10 cellular contexts compared by ENCODE assay signal in genomic region chr7:105932835-105933477, GRCh38. TPM values are rescaled to one million over a fixed set of nuclear protein-coding genes. Genes with fewer than 3 reads are reported as not detected.
A peak's percentile ranks its signal among the peaks of the same experiment; 100 is the strongest.
DNase-seq lines count a peak whose midpoint lies in the region; ATAC-seq and TF ChIP-seq lines count a peak whose summit lies in the region.
"Had no signal": no experiment of that assay in that cellular context is flagged by ENCODE, and none has a peak within 500 bp of the region (broad histone marks: within the 10 kb centered on the region; RNA-seq: fewer than 3 reads in every experiment).

No MANE protein-coding gene starts in this region.

- H3K9me3 Mint-ChIP-seq in CD4-positive, alpha-beta T cell = no peaks in the 10 kb centered on the region
- H3K9me3 Mint-ChIP-seq in activated naive CD4-positive, alpha-beta T cell treated with anti-CD3 and anti-CD28 coated beads, Interleukin-2, amount 10 ng/mL, durations not matched to agents 7 days and 5 days = no peaks in the 10 kb centered on the region

- no peak for TF ChIP-seq POLR2A in esophagus muscularis mucosa (IDR thresholded peaks at IDR 0.05; ENCODE audit: low read depth)

- H3K4me1 ChIP-seq in esophagus muscularis mucosa = peaks cover 14 to 37% (median 32%) of the 10 kb centered on the region in 4 donors

- CTCF ChIA-PET in CD4-positive, alpha-beta T cell (lab: Charles Lee) = no interaction called here
- CTCF ChIA-PET in activated naive CD4-positive, alpha-beta T cell treated with anti-CD3 and anti-CD28 coated beads, Interleukin-2, amount 10 ng/mL, durations not matched to agents 7 days and 5 days (lab: Charles Lee) = no interaction called here

- POLR2A ChIA-PET in CD4-positive, alpha-beta T cell (lab: Charles Lee) = no interaction called here

- H3K9me3 ChIP-seq in CD4-positive, alpha-beta T cell (ENCODE audit: control insufficient read depth, low read length) = no peaks in the 10 kb centered on the region
- no peaks in the 10 kb centered on the region for H3K9me3 ChIP-seq in esophagus muscularis mucosa

- TF ChIP-seq EP300 in esophagus muscularis mucosa (IDR thresholded peaks at IDR 0.05) = no peak

- no peak overlapping the region for H3K4me3 ChIP-seq in esophagus muscularis mucosa

- H3K27me3 ChIP-seq in CD4-positive, alpha-beta T cell (ENCODE audit: control insufficient read depth, insufficient read depth, low read length) = no peaks in the 10 kb centered on the region
- no peaks in the 10 kb centered on the region for H3K27me3 ChIP-seq in esophagus muscularis mucosa

- TF ChIP-seq CTCF in CD4-positive, alpha-beta T cell (IDR thresholded peaks at IDR 0.05) = no peak
- peak in 1 of 3 experiments; percentile 2 for TF ChIP-seq CTCF in esophagus muscularis mucosa (IDR thresholded peaks at IDR 0.05)

- WGBS in esophagus muscularis mucosa = 39% methylated on average over 8 of the region's 8 CpGs

- peaks cover 24% of the 10 kb centered on the region for H3K4me1 Mint-ChIP-seq in CD4-positive, alpha-beta T cell (ENCODE audit: low read depth)
- peaks cover 6% of the 10 kb centered on the region for H3K4me1 Mint-ChIP-seq in activated naive CD4-positive, alpha-beta T cell treated with anti-CD3 and anti-CD28 coated beads, Interleukin-2, amount 10 ng/mL, durations not matched to agents 7 days and 5 days

- no peaks in the 10 kb centered on the region for H3K36me3 ChIP-seq in esophagus muscularis mucosa

- intact Hi-C loops in CD4-positive, alpha-beta T cell (cut with DNase I, micrococcal nuclease) = loop anchor here in 1 of 2 experiments (5.0 kb wide), 2 partner anchors 59 to 171 kb away; no protein-coding TSS in a partner anchor
- intact Hi-C loops in esophagus muscularis mucosa (cut with DNase I) = no loop called here

- peaks cover 5% of the 10 kb centered on the region for H3K36me3 Mint-ChIP-seq in CD4-positive, alpha-beta T cell (ENCODE audit: low read depth)
- H3K36me3 Mint-ChIP-seq in activated naive CD4-positive, alpha-beta T cell treated with anti-CD3 and anti-CD28 coated beads, Interleukin-2, amount 10 ng/mL, durations not matched to agents 7 days and 5 days = peaks cover 5% of the 10 kb centered on the region

- no peak for DNase-seq in CD4-positive, alpha-beta T cell
- DNase-seq in NCI-H446 treated with DMSO at 0.1 percent for 48 hours (lab: John Stamatoyannopoulos, UW) (peak; percentile 84), esophagus muscularis mucosa (ENCODE audit: extremely low spot score) (no peak), non-pigmented ciliary epithelial cell (ENCODE audit: low read depth) (peak; percentile 26)
- DNase-seq in activated naive CD4-positive, alpha-beta T cell treated with anti-CD3 and anti-CD28 coated beads, Interleukin-2, amount 10 ng/mL, durations not matched to agents 7 days and 5 days = no peak
- DNase-seq: activated effector memory CD4-positive, alpha-beta T cell treated with anti-CD3 and anti-CD28 coated beads, Interleukin-2, amount 50 U/mL, for 16 hours; SHP77 treated with DMSO at 0.1 percent for 48 hours had no signal

- no peak overlapping the region for H3K4me3 Mint-ChIP-seq in CD4-positive, alpha-beta T cell
- no peak overlapping the region for H3K4me3 Mint-ChIP-seq in activated naive CD4-positive, alpha-beta T cell treated with anti-CD3 and anti-CD28 coated beads, Interleukin-2, amount 10 ng/mL, durations not matched to agents 7 days and 5 days

- no peaks in the 10 kb centered on the region for H3K27me3 Mint-ChIP-seq in CD4-positive, alpha-beta T cell
- H3K27me3 Mint-ChIP-seq in activated naive CD4-positive, alpha-beta T cell treated with anti-CD3 and anti-CD28 coated beads, Interleukin-2, amount 10 ng/mL, durations not matched to agents 7 days and 5 days = peaks cover 28% of the 10 kb centered on the region

- no peak overlapping the region for H3K27ac ChIP-seq in CD4-positive, alpha-beta T cell (ENCODE audit: low read depth, low read length)
- peak overlapping the region; percentile 72 to 79 (median 76) for H3K27ac ChIP-seq in esophagus muscularis mucosa (replicated peaks in 1 of 4)

- H3K27ac Mint-ChIP-seq in CD4-positive, alpha-beta T cell = peak overlapping the region; percentile 67
- H3K27ac Mint-ChIP-seq in activated naive CD4-positive, alpha-beta T cell treated with anti-CD3 and anti-CD28 coated beads, Interleukin-2, amount 10 ng/mL, durations not matched to agents 7 days and 5 days = no peak overlapping the region

- ATAC-seq in CD4-positive, alpha-beta T cell (ENCODE audit: poor library complexity) = no peak
- ATAC-seq in HG03108 (IDR thresholded peaks at IDR 0.05; ENCODE audit: unreplicated experiment) (no peak), GM18498 (IDR thresholded peaks at IDR 0.05; ENCODE audit: unreplicated experiment) (no peak), HG02642 (IDR thresholded peaks at IDR 0.05; ENCODE audit: poor library complexity, unreplicated experiment) (no peak)

RNA-seq across cellular contexts. Expression of gene CDHR3, which starts 30.1 kb away (rescaled TPM):
- 10 to 100 TPM; 10.3 to 12.2 TPM for total RNA-seq in CD4-positive, alpha-beta T cell
- 10 to 100 TPM in 3 of 4 donors, 1 to 10 TPM in 1; 7.8 to 41.1 (median 21.2) TPM for total RNA-seq in esophagus muscularis mucosa

RNA-seq across cellular contexts. Expression of gene ATXN7L1, which starts 56.6 kb away (rescaled TPM):
- 10 to 100 TPM; 27.3 to 29.2 TPM for total RNA-seq in CD4-positive, alpha-beta T cell
- 10 to 100 TPM in 2 of 4 donors, 1 to 10 TPM in 2; 4.6 to 12.5 (median 10.1) TPM for total RNA-seq in esophagus muscularis mucosa

Comparison
In these comparisons a context has a peak if more than half of its experiments do, and no peak if none do; other contexts are left out.
1. DNase-seq: peak in NCI-H446 treated with DMSO at 0.1 percent for 48 hours (single experiment) and non-pigmented ciliary epithelial cell (single experiment); none in CD4-positive, alpha-beta T cell (0 of 10), esophagus muscularis mucosa (single experiment) and activated naive CD4-positive, alpha-beta T cell treated with anti-CD3 and anti-CD28 coated beads, Interleukin-2, amount 10 ng/mL, durations not matched to agents 7 days and 5 days (single experiment).